8 cellular contexts compared by ENCODE assay signal in the genomic region with DNA sequence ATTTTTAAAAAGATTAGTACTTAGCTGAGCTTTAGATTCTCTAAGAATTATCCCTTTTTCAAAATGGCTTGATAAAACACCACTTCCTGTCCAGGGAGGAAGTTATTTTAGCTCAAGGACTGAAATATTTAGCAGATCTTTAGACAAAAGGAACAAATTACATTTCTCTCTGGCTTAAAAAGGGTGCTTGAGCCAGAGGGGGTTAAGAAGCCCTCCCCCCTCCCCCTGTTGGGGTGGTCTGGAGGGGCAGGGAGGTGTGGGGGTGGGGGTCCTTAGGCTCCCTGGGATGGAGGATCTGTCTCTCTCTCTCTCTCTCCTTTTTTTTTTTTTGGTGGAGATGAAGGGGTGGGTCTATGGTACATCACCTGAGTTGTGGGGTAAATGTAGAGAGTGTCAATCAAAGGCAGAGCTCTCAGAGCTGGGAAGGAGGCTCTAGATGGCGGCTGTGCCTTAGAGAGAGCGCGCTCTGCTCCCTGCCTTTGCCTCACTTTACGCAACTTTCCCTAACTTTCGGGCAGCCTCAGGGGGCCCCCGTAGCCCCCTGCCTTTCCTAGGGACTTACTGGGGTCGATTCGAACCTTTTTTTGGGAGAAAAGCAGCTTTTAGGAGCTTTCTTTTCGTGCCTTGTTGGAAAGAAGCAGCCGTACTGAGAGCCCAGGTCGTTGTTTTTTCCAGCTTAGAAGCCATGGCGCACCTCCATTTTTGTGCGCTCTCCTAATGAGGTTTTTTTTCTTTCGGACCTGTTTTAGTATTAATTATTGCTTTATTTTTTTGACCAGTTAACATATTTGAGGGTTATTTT. TPM values are rescaled to one million over a fixed set of nuclear protein-coding genes. Genes with fewer than 3 reads are reported as not detected.
A peak's percentile ranks its signal among the peaks of the same experiment; 100 is the strongest.
DNase-seq lines count a peak whose midpoint lies in the region; ATAC-seq and TF ChIP-seq lines count a peak whose summit lies in the region.

Gene CHD2, plus strand, starts transcription at position 415 of the 802 bp plus-strand sequence. CDS start 914 bp downstream, outside the sequence.

- peaks cover 45% of the 10 kb centered on the region for H3K36me3 ChIP-seq in BE2C

- TF ChIP-seq POLR2A in GM19193 (IDR thresholded peaks at IDR 0.05; ENCODE audit: extremely low read depth, insufficient read depth, insufficient read length) = peak; percentile 99

- no peak for TF ChIP-seq CTCF in BE2C (IDR thresholded peaks at IDR 0.05; ENCODE audit: low read depth, low read length)
- no peak for TF ChIP-seq CTCF in activated B cell treated with CpG ODN at 0.5 μM for 24 hours (IDR thresholded peaks at IDR 0.05)
- TF ChIP-seq CTCF in chondrocyte (IDR thresholded peaks at IDR 0.05) = peak; percentile 9

- peak within 1 kb of the TSS; percentile 100 for H3K27ac Mint-ChIP-seq in activated B cell treated with CpG ODN at 0.5 μM for 24 hours
- peak within 1 kb of the TSS; percentile 100 for H3K27ac Mint-ChIP-seq in chondrocyte (ENCODE audit: unreplicated experiment)

- peak; percentile 74 for ATAC-seq in HG03354 (IDR thresholded peaks at IDR 0.05; ENCODE audit: poor library complexity, severe bottlenecking, unreplicated experiment)
- peak; percentile 67 for ATAC-seq in activated B cell treated with CpG ODN at 0.5 μM for 24 hours (ENCODE audit: low read depth)

- H3K9me3 Mint-ChIP-seq in activated B cell treated with CpG ODN at 0.5 μM for 24 hours (peaks cover 7% of the 10 kb centered on the region), chondrocyte (ENCODE audit: low read depth) (peaks cover 7% of the 10 kb centered on the region)

- H3K27me3 Mint-ChIP-seq in activated B cell treated with CpG ODN at 0.5 μM for 24 hours = no peaks in the 10 kb centered on the region
- H3K27me3 Mint-ChIP-seq in chondrocyte (ENCODE audit: low read depth) = no peaks in the 10 kb centered on the region

- H3K9me3 ChIP-seq in BE2C = no peaks in the 10 kb centered on the region

- CTCF ChIA-PET in activated B cell treated with CpG ODN at 0.5 μM for 24 hours (lab: Charles Lee) = interaction anchor here (0.9 to 5.0 kb wide), 11 partner anchors 9 to 103 kb away, joined by 4 to 33 read pairs (median 6); no protein-coding TSS in a partner anchor

- H3K4me1 Mint-ChIP-seq in activated B cell treated with CpG ODN at 0.5 μM for 24 hours = peaks cover 64% of the 10 kb centered on the region
- peaks cover 61% of the 10 kb centered on the region for H3K4me1 Mint-ChIP-seq in chondrocyte (ENCODE audit: low read depth)

- H3K4me3 ChIP-seq in BE2C (ENCODE audit: low read depth, low read length) = peak within 1 kb of the TSS; percentile 91

- intact Hi-C loops in activated B cell treated with CpG ODN at 0.5 μM for 24 hours (cut with micrococcal nuclease) = loop anchor here (1.0 to 2.0 kb wide), 6 partner anchors 18 to 91 kb away; no protein-coding TSS in a partner anchor

- POLR2A ChIA-PET in activated B cell treated with CpG ODN at 0.5 μM for 24 hours (lab: Charles Lee) = interaction anchor here (0.6 to 10.5 kb wide), 27 partner anchors 8 to 1965 kb away, joined by 3 to 449 read pairs (median 8); partner anchors contain the start of gene UNC45A

- DNase-seq in BE2C = peak; percentile 72
- peak; percentile 81 for DNase-seq in NCI-H345 treated with DMSO at 0.1 percent for 48 hours (lab: John Stamatoyannopoulos, UW; ENCODE audit: unreplicated experiment)
- peak; percentile 66 for DNase-seq in activated B cell treated with CpG ODN at 0.5 μM for 24 hours
- DNase-seq in chondrocyte (ENCODE audit: low spot score) = no peak
- DNase-seq in kidney glomerular epithelial cell (lab: John Stamatoyannopoulos, UW) = peak; percentile 90
- DNase-seq in stimulated activated CD4-positive, alpha-beta T cell treated with anti-CD3 and anti-CD28 coated beads, Interleukin-1b, Interleukin-23, amount 100 ng/mL, for 4 hours (ENCODE audit: low read depth in 2 of 2) = peak; percentile 41 to 51

- no peaks in the 10 kb centered on the region for H3K4me1 ChIP-seq in BE2C

- H3K4me3 Mint-ChIP-seq in activated B cell treated with CpG ODN at 0.5 μM for 24 hours (peak within 1 kb of the TSS; percentile 97), chondrocyte (ENCODE audit: unreplicated experiment) (peak within 1 kb of the TSS; percentile 87)

- H3K27me3 ChIP-seq in BE2C = no peaks in the 10 kb centered on the region

- H3K36me3 Mint-ChIP-seq in activated B cell treated with CpG ODN at 0.5 μM for 24 hours (ENCODE audit: low read depth) = peaks cover 78% of the 10 kb centered on the region
- peaks cover 36% of the 10 kb centered on the region for H3K36me3 Mint-ChIP-seq in chondrocyte (ENCODE audit: low read depth)

RNA-seq across cellular contexts. Expression of gene CHD2, which starts in this region (rescaled TPM):
- polyA plus RNA-seq in BE2C (2012; ENCODE audit: insufficient read depth, insufficient read length, low read depth) = 77.7 TPM
- total RNA-seq in activated B cell treated with CpG ODN at 0.5 μM for 24 hours (249 and 298 TPM in 2 replicates), chondrocyte (59.7 to 83.0 TPM (median 61.2 TPM) in 3 replicates)
